26 cellular contexts compared by ENCODE assay signal in the genomic region with DNA sequence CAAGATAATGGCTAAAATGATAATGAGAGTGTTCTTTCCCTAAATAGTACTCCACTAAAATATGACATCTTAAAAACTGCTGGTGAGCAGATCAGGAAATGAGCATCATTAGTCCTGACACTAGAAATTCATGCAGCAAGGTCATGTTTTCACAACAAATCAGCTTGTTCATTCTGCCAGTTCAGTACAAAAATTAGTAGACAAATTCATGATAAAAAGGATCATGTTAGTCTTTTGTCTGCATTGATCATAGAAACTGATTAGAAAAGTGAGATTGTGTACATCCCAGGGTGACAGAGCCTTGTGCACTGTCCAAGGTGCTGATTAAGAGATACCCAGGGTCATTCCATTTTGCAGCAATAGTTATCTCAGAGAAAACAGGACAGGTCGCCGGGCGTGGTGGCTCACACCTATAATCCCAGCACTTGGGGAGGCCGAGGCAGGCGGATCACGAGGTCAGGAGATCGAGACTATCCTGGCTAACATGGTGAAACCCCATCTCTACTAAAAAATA.
DNase-seq lines count a peak whose midpoint lies in the region; ATAC-seq, FAIRE-seq and TF ChIP-seq lines count a peak whose summit lies in the region.
"Had no signal": no experiment of that assay in that cellular context is flagged by ENCODE, and none has a peak within 500 bp of the region (broad histone marks: within the 10 kb centered on the region; RNA-seq: fewer than 3 reads in every experiment).

No MANE protein-coding gene starts in this region.

- CTCF ChIA-PET in HepG2 (lab: Yijun Ruan, JAX; ENCODE audit: low intra/inter-chr PET ratio, low total read pairs): no interaction called here
- CTCF ChIA-PET in RWPE1 (lab: Yijun Ruan, JAX): no interaction called here

- H3K4me3 ChIP-seq in HepG2 (replicated peaks in 1 of 3; ENCODE audit: insufficient read depth in 1 of 3, low read depth in 2 of 3, low read length in 3 of 3): no peak overlapping the region
- H3K4me3 ChIP-seq in right lobe of liver: no peak overlapping the region
- no peak overlapping the region for H3K4me3 ChIP-seq in MM.1S (ENCODE audit: low read length)
- H3K4me3 ChIP-seq: HAP-1, ovary had no signal

- no peak overlapping the region for H3K27ac ChIP-seq in HepG2 (ENCODE audit: extremely low read length, insufficient read depth, low read length)
- H3K27ac ChIP-seq in right lobe of liver: no peak overlapping the region
- H3K27ac ChIP-seq in RWPE1: no peak overlapping the region
- no peak overlapping the region for H3K27ac ChIP-seq in MM.1S (ENCODE audit: low read length)
- H3K27ac ChIP-seq: ovary had no signal

- no TSS peak for BruUV-seq in HepG2 (replicated peaks; lab: Mats Ljungman, UMichigan)

- DNase-seq in HepG2 (ENCODE audit: low spot score) (no peak), right lobe of liver (no peak), RWPE1 (ENCODE audit: low spot score) (peak; percentile 22), iPS-NIHi7 (ENCODE audit: extremely low spot score) (peak; percentile 61), MM.1S (no peak), NCI-H1417 treated with DMSO at 0.1 percent for 48 hours (lab: John Stamatoyannopoulos, UW) (no peak), D721Med (ENCODE audit: insufficient read length, low spot score) (no peak)
- DNase-seq in activated CD8-positive, alpha-beta memory T cell treated with anti-CD3 and anti-CD28 coated beads, Interleukin-2, amount 50 U/mL, for 4 hours: no peak
- DNase-seq: activated CD4-positive, alpha-beta memory T cell treated with anti-CD3 and anti-CD28 coated beads, Interleukin-2, amount 10 ng/mL, durations not matched to agents 7 days and 5 days; activated effector memory CD4-positive, alpha-beta T cell treated with anti-CD3 and anti-CD28 coated beads, Interleukin-2, amount 50 U/mL, for 16 hours; activated T-cell treated with anti-CD3 and anti-CD28 coated beads for 4 hours; BE2C; head of caudate nucleus; naive thymus-derived CD4-positive, alpha-beta T cell; NCI-H2171 treated with DMSO at 0.1 percent for 48 hours; NCI-H524 treated with DMSO at 0.1 percent for 48 hours; ovary; retina; stimulated activated CD4-positive, alpha-beta T cell treated with anti-CD3 and anti-CD28 coated beads, Interleukin-2, amount 100 ng/mL, for 48 hours; substantia nigra; T-helper 9 cell had no signal

- H3F3A ChIP-seq in MM.1S (ENCODE audit: insufficient read depth, low read length): no peaks in the 10 kb centered on the region

- H3K36me3 ChIP-seq in HepG2 (replicated peaks in 1 of 2; ENCODE audit: control insufficient read depth in 1 of 2, insufficient read depth in 2 of 2, low read length in 2 of 2) (no peaks in the 10 kb centered on the region), right lobe of liver (no peaks in the 10 kb centered on the region), MM.1S (replicated peaks; ENCODE audit: insufficient read depth, low read length) (no peaks in the 10 kb centered on the region)
- H3K36me3 ChIP-seq: HAP-1, ovary had no signal

- H3K9me3 ChIP-seq in HepG2 (ENCODE audit: low read length) (peaks cover 15% of the 10 kb centered on the region; the same call in 1 of the 2 replicates), right lobe of liver (no peaks in the 10 kb centered on the region), MM.1S (replicated peaks; ENCODE audit: insufficient read depth, low read length) (no peaks in the 10 kb centered on the region)
- H3K9me3 ChIP-seq: HAP-1, ovary had no signal

- in situ Hi-C loops in HepG2 (cut with HindIII; ENCODE audit: extremely low pct_ligation_motif_present, low pct_unique_long_range_greater_than_20kb): no loop called here

- H3K9me2 ChIP-seq in MM.1S (replicated peaks; ENCODE audit: insufficient read depth, low read length): no peaks in the 10 kb centered on the region

- H3K4me2 ChIP-seq in HepG2 (ENCODE audit: low read depth, low read length) (no peak overlapping the region), MM.1S (ENCODE audit: low read depth, low read length) (no peak overlapping the region)

- peaks cover 2 to 23% of the 10 kb centered on the region in 2 experiments; a peak in 2 of 5 replicates for H3K27me3 ChIP-seq in HepG2 (ENCODE audit: control insufficient read depth in 1 of 2, insufficient read depth in 2 of 2, low read length in 2 of 2)
- no peaks in the 10 kb centered on the region for H3K27me3 ChIP-seq in right lobe of liver
- H3K27me3 ChIP-seq in MM.1S (replicated peaks; ENCODE audit: insufficient read depth, low read length): no peaks in the 10 kb centered on the region
- H3K27me3 ChIP-seq: BE2C, ovary had no signal

- POLR2A ChIA-PET in HepG2 (lab: Yijun Ruan, JAX): no interaction called here
- POLR2A ChIA-PET in RWPE1 (lab: Yijun Ruan, JAX; ENCODE audit: low non-redundant PET): no interaction called here

- TF ChIP-seq POLR2A in HepG2 (IDR thresholded peaks at IDR 0.05; ENCODE audit: insufficient read depth in 1 of 2, low read depth in 2 of 2, low read length in 2 of 2) (no peak), right lobe of liver (IDR thresholded peaks at IDR 0.05) (no peak)

- no peak for TF ChIP-seq CTCF in HepG2 (CRISPR knock-in tag; IDR thresholded peaks at IDR 0.05)
- no peak for TF ChIP-seq CTCF in right lobe of liver (IDR thresholded peaks at IDR 0.05)
- TF ChIP-seq CTCF in RWPE1 (conservative IDR thresholded peaks at IDR 0.05; ENCODE audit: low read depth): no peak
- TF ChIP-seq CTCF in MM.1S (IDR thresholded peaks at IDR 0.05; ENCODE audit: low read length): no peak
- TF ChIP-seq CTCF in D721Med (IDR thresholded peaks at IDR 0.05; ENCODE audit: insufficient read depth, missing control alignments): no peak

- TF ChIP-seq RAD21 in HepG2 (CRISPR knock-in tag; IDR thresholded peaks at IDR 0.05): no peak

- H3K79me2 ChIP-seq in HepG2 (ENCODE audit: insufficient read depth, low read length): no peaks in the 10 kb centered on the region
- no peaks in the 10 kb centered on the region for H3K79me2 ChIP-seq in MM.1S (ENCODE audit: low read length)

- no peak for FAIRE-seq in HepG2 (lab: Jason Lieb, UNC)
- no peak for FAIRE-seq in D721Med (lab: Jason Lieb, UNC)
- FAIRE-seq: GM12892 had no signal

- no peaks in the 10 kb centered on the region for H4K20me1 ChIP-seq in HepG2 (ENCODE audit: insufficient read depth, low read length)
- no peaks in the 10 kb centered on the region for H4K20me1 ChIP-seq in MM.1S (ENCODE audit: insufficient read depth, low read length)

- H2AFZ ChIP-seq in HepG2 (ENCODE audit: low read length) (no peak overlapping the region), MM.1S (ENCODE audit: low read length) (no peak overlapping the region)

- ATAC-seq in HepG2 (no peak), right lobe of liver (no peak)
- ATAC-seq: activated CD4-positive, CD25-positive, alpha-beta regulatory T cell treated with anti-CD3 and anti-CD28 coated beads, Interleukin-2, amount 50 U/mL, for 24 hours; left lobe of liver; naive thymus-derived CD4-positive, alpha-beta T cell; stimulated activated effector memory CD8-positive, alpha-beta T cell treated with anti-CD3 and anti-CD28 coated beads, Interleukin-12 subunit alpha, Interleukin-12 subunit beta, amount 100 ng/mL, for 72 hours had no signal

- no peak for TF ChIP-seq EP300 in HepG2 (IDR thresholded peaks at IDR 0.05; ENCODE audit: low read depth in 2 of 2, low read length in 2 of 2)
- no peak for TF ChIP-seq EP300 in HepG2 (CRISPR knock-in tag; IDR thresholded peaks at IDR 0.05; ENCODE audit: borderline replicate concordance)

- H3K4me1 ChIP-seq in HepG2 (ENCODE audit: insufficient read depth, low read length) (no peaks in the 10 kb centered on the region), right lobe of liver (no peaks in the 10 kb centered on the region), MM.1S (ENCODE audit: low read length) (no peaks in the 10 kb centered on the region)
- H3K4me1 ChIP-seq: HAP-1 had no signal

- 6% methylated on average over 7 of the region's 7 CpGs for WGBS in HepG2 (ENCODE audit: low lambda C conversion rate)
- WGBS in right lobe of liver (ENCODE audit: insufficient coverage, low coverage, low lambda C conversion rate, missing lambda C conversion rate): 58% methylated on average over 7 of the region's 7 CpGs

- intact Hi-C loops in HepG2 (cut with micrococcal nuclease; ENCODE audit: unreplicated experiment) (no loop called here), right lobe of liver (cut with DNase I) (no loop called here)

- H3K9ac ChIP-seq in HepG2 (ENCODE audit: insufficient read depth, low read depth, low read length) (no peak overlapping the region), MM.1S (ENCODE audit: low read length) (no peak overlapping the region)

TF ChIP-seq in HepG2, 621 proteins besides CTCF, POLR2A, EP300 and RAD21 (continues in another document):
- TF ChIP-seq HOXA7 (CRISPR knock-in tag; IDR thresholded peaks at IDR 0.05) (no peak), KDM4B (CRISPR knock-in tag; IDR thresholded peaks at IDR 0.05) (no peak)
- TF ChIP-seq, protein P1, sequence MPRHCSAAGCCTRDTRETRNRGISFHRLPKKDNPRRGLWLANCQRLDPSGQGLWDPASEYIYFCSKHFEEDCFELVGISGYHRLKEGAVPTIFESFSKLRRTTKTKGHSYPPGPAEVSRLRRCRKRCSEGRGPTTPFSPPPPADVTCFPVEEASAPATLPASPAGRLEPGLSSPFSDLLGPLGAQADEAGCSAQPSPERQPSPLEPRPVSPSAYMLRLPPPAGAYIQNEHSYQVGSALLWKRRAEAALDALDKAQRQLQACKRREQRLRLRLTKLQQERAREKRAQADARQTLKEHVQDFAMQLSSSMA (CRISPR knock-in tag; IDR thresholded peaks at IDR 0.05): no peak
- TF ChIP-seq, protein P2, sequence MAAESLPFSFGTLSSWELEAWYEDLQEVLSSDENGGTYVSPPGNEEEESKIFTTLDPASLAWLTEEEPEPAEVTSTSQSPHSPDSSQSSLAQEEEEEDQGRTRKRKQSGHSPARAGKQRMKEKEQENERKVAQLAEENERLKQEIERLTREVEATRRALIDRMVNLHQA (CRISPR knock-in tag; IDR thresholded peaks at IDR 0.05): no peak
- TF ChIP-seq, protein P3, sequence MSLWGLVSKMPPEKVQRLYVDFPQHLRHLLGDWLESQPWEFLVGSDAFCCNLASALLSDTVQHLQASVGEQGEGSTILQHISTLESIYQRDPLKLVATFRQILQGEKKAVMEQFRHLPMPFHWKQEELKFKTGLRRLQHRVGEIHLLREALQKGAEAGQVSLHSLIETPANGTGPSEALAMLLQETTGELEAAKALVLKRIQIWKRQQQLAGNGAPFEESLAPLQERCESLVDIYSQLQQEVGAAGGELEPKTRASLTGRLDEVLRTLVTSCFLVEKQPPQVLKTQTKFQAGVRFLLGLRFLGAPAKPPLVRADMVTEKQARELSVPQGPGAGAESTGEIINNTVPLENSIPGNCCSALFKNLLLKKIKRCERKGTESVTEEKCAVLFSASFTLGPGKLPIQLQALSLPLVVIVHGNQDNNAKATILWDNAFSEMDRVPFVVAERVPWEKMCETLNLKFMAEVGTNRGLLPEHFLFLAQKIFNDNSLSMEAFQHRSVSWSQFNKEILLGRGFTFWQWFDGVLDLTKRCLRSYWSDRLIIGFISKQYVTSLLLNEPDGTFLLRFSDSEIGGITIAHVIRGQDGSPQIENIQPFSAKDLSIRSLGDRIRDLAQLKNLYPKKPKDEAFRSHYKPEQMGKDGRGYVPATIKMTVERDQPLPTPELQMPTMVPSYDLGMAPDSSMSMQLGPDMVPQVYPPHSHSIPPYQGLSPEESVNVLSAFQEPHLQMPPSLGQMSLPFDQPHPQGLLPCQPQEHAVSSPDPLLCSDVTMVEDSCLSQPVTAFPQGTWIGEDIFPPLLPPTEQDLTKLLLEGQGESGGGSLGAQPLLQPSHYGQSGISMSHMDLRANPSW (CRISPR knock-in tag; IDR thresholded peaks at IDR 0.05; ENCODE audit: borderline replicate concordance): no peak

Comparison
In these comparisons a context has a peak if more than half of its experiments do, and no peak if none do; other contexts are left out.
1. DNase-seq: peak in RWPE1 (single experiment) and iPS-NIHi7 (single experiment); none in HepG2 (single experiment), right lobe of liver (0 of 3), MM.1S (single experiment), activated CD8-positive, alpha-beta memory T cell treated with anti-CD3 and anti-CD28 coated beads, Interleukin-2, amount 50 U/mL, for 4 hours (single experiment), NCI-H1417 treated with DMSO at 0.1 percent for 48 hours (single experiment) and D721Med (single experiment).